ENCODE assay signal across 17 cellular contexts in the genomic region with DNA sequence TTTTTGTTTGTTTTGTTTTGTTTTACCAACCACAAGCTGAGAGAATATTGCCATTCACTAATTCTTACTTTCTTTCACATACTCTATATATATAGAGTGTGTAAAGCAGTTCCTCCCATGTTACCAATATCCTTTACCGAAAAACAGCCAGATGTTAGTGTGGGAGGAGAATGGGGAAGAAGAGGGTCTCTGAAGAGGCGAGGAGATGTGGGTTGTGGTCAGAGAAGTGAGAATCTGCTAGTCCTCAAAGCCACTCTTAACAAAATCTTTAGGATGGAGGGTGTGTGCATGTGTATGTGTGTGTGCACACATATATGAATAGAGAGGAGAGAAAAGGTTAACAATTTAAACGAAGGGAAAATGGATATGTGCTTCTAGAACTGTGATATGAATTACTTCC.
DNase-seq lines count a peak whose midpoint lies in the region; ATAC-seq and TF ChIP-seq lines count a peak whose summit lies in the region.
"Had no signal": no experiment of that assay in that cellular context is flagged by ENCODE, and none has a peak within 500 bp of the region (broad histone marks: within the 10 kb centered on the region; RNA-seq: fewer than 3 reads in every experiment).

No MANE protein-coding gene starts in this region.

- H3K4me3 ChIP-seq in GM23248: no peak overlapping the region
- no peak overlapping the region for H3K4me3 ChIP-seq in testis
- H3K4me3 ChIP-seq: sigmoid colon, stomach had no signal

- WGBS in GM23248 (ENCODE audit: low coverage in 1 of 2, low lambda C conversion rate in 2 of 2, missing lambda C conversion rate in 2 of 2), 2 experiments: 88 to 89% methylated on average over 3 of the region's 3 CpGs
- WGBS in testis, 2 donors: 87 to 89% methylated on average over 3 of the region's 3 CpGs

- H3K4me3 Mint-ChIP-seq in T-helper 17 cell: no peak overlapping the region
- H3K4me3 Mint-ChIP-seq in osteocyte (ENCODE audit: unreplicated experiment): no peak overlapping the region
- H3K4me3 Mint-ChIP-seq: neural crest cell had no signal

- intact Hi-C loops in testis (cut with DNase I; ENCODE audit: low total_unique reads): no loop called here

- H3K27me3 Mint-ChIP-seq in T-helper 17 cell (no peaks in the 10 kb centered on the region), osteocyte (ENCODE audit: unreplicated experiment) (no peaks in the 10 kb centered on the region)

- H3K9me3 ChIP-seq in GM23248 (ENCODE audit: low read depth): no peaks in the 10 kb centered on the region
- H3K9me3 ChIP-seq in T-helper 17 cell (ENCODE audit: control insufficient read depth, low read length, poor library complexity, severe bottlenecking): no peaks in the 10 kb centered on the region
- no peaks in the 10 kb centered on the region for H3K9me3 ChIP-seq in testis
- H3K9me3 ChIP-seq: sigmoid colon, stomach had no signal

- H3K36me3 Mint-ChIP-seq in T-helper 17 cell (ENCODE audit: low read depth) (peaks cover 8% of the 10 kb centered on the region), osteocyte (ENCODE audit: unreplicated experiment) (peaks cover 17% of the 10 kb centered on the region)

- no peak overlapping the region for H2AFZ ChIP-seq in GM23248

- peaks cover 33% of the 10 kb centered on the region for H3K79me2 ChIP-seq in GM23248 (ENCODE audit: insufficient read depth)

- H3K4me1 Mint-ChIP-seq in T-helper 17 cell: peaks cover 9% of the 10 kb centered on the region
- peaks cover 53% of the 10 kb centered on the region for H3K4me1 Mint-ChIP-seq in osteocyte (ENCODE audit: unreplicated experiment)
- H3K4me1 Mint-ChIP-seq: neural crest cell had no signal

- no peak for ATAC-seq in T-helper 17 cell
- ATAC-seq: activated CD4-positive, CD25-positive, alpha-beta regulatory T cell treated with anti-CD3 and anti-CD28 coated beads, Interleukin-2, amount 50 U/mL, for 24 hours had no signal

- no peak overlapping the region for H3K9ac ChIP-seq in GM23248

- H3K27me3 ChIP-seq in GM23248 (replicated peaks; ENCODE audit: insufficient read depth) (no peaks in the 10 kb centered on the region), testis (no peaks in the 10 kb centered on the region)
- H3K27me3 ChIP-seq: sigmoid colon, stomach had no signal

- TF ChIP-seq POLR2A in testis (IDR thresholded peaks at IDR 0.05): no peak

- no peak overlapping the region for H3K4me2 ChIP-seq in GM23248 (ENCODE audit: unreplicated experiment)

- H3K27ac ChIP-seq in GM23248 (peak overlapping the region; percentile 73; the same call in 1 of the 2 replicates), caudate nucleus (ENCODE audit: low read depth, low read length) (no peak overlapping the region), testis (no peak overlapping the region)
- H3K27ac ChIP-seq: sigmoid colon, stomach had no signal

- peak overlapping the region; percentile 88 for H3K27ac Mint-ChIP-seq in T-helper 17 cell
- H3K27ac Mint-ChIP-seq in osteocyte (ENCODE audit: unreplicated experiment): peak overlapping the region; percentile 74

- no peaks in the 10 kb centered on the region for H4K20me1 ChIP-seq in GM23248 (ENCODE audit: insufficient read depth)

- peak; percentile 20 for DNase-seq in SKM-1 treated with dmso at 0.1 percent for 144 hours (lab: John Stamatoyannopoulos, UW; ENCODE audit: unreplicated experiment)
- DNase-seq in SKM-1 (lab: John Stamatoyannopoulos, UW; ENCODE audit: unreplicated experiment): no peak
- DNase-seq in GM23248: no peak
- no peak for DNase-seq in T-helper 17 cell
- no peak for DNase-seq in osteocyte (ENCODE audit: extremely low spot score, unreplicated experiment)
- no peak for DNase-seq in hypothalamus (lab: John Stamatoyannopoulos, UW)
- no peak for DNase-seq in caudate nucleus (lab: John Stamatoyannopoulos, UW)
- no peak for DNase-seq in testis
- DNase-seq: 8988T; activated effector memory CD4-positive, alpha-beta T cell treated with Interleukin-2 at 50 U/mL for 16 hours; foreskin melanocyte; mammary epithelial cell; sigmoid colon; stomach; SW 1271 had no signal

- H3K9me3 Mint-ChIP-seq in osteocyte (ENCODE audit: unreplicated experiment): no peaks in the 10 kb centered on the region
- H3K9me3 Mint-ChIP-seq: neural crest cell had no signal

- no peaks in the 10 kb centered on the region for H3K9me2 ChIP-seq in GM23248 (ENCODE audit: insufficient read depth)

- H3K36me3 ChIP-seq in GM23248 (ENCODE audit: low read depth) (no peaks in the 10 kb centered on the region; the same call in 1 of the 2 replicates), testis (ENCODE audit: low read depth, missing control alignments) (no peaks in the 10 kb centered on the region)

- TF ChIP-seq CTCF in osteocyte (IDR thresholded peaks at IDR 0.05) (no peak), testis (IDR thresholded peaks at IDR 0.05) (no peak)

- in situ Hi-C loops in GM23248 (cut with MboI): no loop called here

- H3F3A ChIP-seq in GM23248 (ENCODE audit: insufficient read depth): peaks cover 42% of the 10 kb centered on the region

- H3K4me1 ChIP-seq in GM23248 (ENCODE audit: insufficient read depth) (peaks cover 53% of the 10 kb centered on the region), testis (no peaks in the 10 kb centered on the region)
